In genomic region chr19:41399525-41399924, GRCh38 we compare ENCODE assay signal across 1 cellular context.
TF ChIP-seq lines count a peak whose summit lies in the region.

No MANE protein-coding gene starts in this region.

TF ChIP-seq in GM23338, 12 proteins besides CTCF, POLR2A, EP300 and RAD21:
- TF ChIP-seq JUNB (IDR thresholded peaks at IDR 0.05; ENCODE audit: unreplicated experiment): no peak
- no peak for TF ChIP-seq EZH2 (IDR thresholded peaks at IDR 0.05; ENCODE audit: low read depth, unreplicated experiment)
- TF ChIP-seq, protein P1, sequence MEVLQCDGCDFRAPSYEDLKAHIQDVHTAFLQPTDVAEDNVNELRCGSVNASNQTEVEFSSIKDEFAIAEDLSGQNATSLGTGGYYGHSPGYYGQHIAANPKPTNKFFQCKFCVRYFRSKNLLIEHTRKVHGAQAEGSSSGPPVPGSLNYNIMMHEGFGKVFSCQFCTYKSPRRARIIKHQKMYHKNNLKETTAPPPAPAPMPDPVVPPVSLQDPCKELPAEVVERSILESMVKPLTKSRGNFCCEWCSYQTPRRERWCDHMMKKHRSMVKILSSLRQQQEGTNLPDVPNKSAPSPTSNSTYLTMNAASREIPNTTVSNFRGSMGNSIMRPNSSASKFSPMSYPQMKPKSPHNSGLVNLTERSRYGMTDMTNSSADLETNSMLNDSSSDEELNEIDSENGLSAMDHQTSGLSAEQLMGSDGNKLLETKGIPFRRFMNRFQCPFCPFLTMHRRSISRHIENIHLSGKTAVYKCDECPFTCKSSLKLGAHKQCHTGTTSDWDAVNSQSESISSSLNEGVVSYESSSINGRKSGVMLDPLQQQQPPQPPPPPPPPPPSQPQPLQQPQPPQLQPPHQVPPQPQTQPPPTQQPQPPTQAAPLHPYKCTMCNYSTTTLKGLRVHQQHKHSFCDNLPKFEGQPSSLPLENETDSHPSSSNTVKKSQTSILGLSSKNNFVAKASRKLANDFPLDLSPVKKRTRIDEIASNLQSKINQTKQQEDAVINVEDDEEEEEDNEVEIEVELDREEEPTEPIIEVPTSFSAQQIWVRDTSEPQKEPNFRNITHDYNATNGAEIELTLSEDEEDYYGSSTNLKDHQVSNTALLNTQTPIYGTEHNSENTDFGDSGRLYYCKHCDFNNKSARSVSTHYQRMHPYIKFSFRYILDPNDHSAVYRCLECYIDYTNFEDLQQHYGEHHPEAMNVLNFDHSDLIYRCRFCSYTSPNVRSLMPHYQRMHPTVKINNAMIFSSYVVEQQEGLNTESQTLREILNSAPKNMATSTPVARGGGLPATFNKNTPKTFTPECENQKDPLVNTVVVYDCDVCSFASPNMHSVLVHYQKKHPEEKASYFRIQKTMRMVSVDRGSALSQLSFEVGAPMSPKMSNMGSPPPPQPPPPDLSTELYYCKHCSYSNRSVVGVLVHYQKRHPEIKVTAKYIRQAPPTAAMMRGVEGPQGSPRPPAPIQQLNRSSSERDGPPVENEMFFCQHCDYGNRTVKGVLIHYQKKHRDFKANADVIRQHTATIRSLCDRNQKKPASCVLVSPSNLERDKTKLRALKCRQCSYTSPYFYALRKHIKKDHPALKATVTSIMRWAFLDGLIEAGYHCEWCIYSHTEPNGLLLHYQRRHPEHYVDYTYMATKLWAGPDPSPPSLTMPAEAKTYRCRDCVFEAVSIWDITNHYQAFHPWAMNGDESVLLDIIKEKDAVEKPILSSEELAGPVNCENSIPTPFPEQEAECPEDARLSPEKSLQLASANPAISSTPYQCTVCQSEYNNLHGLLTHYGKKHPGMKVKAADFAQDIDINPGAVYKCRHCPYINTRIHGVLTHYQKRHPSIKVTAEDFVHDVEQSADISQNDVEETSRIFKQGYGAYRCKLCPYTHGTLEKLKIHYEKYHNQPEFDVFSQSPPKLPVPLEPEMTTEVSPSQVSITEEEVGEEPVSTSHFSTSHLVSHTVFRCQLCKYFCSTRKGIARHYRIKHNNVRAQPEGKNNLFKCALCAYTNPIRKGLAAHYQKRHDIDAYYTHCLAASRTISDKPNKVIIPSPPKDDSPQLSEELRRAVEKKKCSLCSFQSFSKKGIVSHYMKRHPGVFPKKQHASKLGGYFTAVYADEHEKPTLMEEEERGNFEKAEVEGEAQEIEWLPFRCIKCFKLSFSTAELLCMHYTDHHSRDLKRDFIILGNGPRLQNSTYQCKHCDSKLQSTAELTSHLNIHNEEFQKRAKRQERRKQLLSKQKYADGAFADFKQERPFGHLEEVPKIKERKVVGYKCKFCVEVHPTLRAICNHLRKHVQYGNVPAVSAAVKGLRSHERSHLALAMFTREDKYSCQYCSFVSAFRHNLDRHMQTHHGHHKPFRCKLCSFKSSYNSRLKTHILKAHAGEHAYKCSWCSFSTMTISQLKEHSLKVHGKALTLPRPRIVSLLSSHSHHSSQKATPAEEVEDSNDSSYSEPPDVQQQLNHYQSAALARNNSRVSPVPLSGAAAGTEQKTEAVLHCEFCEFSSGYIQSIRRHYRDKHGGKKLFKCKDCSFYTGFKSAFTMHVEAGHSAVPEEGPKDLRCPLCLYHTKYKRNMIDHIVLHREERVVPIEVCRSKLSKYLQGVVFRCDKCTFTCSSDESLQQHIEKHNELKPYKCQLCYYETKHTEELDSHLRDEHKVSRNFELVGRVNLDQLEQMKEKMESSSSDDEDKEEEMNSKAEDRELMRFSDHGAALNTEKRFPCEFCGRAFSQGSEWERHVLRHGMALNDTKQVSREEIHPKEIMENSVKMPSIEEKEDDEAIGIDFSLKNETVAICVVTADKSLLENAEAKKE (CRISPR knock-in tag; IDR thresholded peaks at IDR 0.05): no peak
- no peak for TF ChIP-seq STAT1 (IDR thresholded peaks at IDR 0.05; ENCODE audit: unreplicated experiment)
- no peak for TF ChIP-seq ZNF114 (CRISPR knock-in tag; IDR thresholded peaks at IDR 0.05)
- no peak for TF ChIP-seq ZNF331 (CRISPR knock-in tag; IDR thresholded peaks at IDR 0.05; ENCODE audit: low read depth)
- no peak for TF ChIP-seq POLR2AphosphoS5 (IDR thresholded peaks at IDR 0.05; ENCODE audit: low read depth)
- TF ChIP-seq, protein P2, sequence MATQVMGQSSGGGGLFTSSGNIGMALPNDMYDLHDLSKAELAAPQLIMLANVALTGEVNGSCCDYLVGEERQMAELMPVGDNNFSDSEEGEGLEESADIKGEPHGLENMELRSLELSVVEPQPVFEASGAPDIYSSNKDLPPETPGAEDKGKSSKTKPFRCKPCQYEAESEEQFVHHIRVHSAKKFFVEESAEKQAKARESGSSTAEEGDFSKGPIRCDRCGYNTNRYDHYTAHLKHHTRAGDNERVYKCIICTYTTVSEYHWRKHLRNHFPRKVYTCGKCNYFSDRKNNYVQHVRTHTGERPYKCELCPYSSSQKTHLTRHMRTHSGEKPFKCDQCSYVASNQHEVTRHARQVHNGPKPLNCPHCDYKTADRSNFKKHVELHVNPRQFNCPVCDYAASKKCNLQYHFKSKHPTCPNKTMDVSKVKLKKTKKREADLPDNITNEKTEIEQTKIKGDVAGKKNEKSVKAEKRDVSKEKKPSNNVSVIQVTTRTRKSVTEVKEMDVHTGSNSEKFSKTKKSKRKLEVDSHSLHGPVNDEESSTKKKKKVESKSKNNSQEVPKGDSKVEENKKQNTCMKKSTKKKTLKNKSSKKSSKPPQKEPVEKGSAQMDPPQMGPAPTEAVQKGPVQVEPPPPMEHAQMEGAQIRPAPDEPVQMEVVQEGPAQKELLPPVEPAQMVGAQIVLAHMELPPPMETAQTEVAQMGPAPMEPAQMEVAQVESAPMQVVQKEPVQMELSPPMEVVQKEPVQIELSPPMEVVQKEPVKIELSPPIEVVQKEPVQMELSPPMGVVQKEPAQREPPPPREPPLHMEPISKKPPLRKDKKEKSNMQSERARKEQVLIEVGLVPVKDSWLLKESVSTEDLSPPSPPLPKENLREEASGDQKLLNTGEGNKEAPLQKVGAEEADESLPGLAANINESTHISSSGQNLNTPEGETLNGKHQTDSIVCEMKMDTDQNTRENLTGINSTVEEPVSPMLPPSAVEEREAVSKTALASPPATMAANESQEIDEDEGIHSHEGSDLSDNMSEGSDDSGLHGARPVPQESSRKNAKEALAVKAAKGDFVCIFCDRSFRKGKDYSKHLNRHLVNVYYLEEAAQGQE (IDR thresholded peaks at IDR 0.05; ENCODE audit: unreplicated experiment): no peak
- no peak for TF ChIP-seq CREB1 (CRISPR knock-in tag; IDR thresholded peaks at IDR 0.05; ENCODE audit: low read depth)
- TF ChIP-seq EZH2phosphoT487 (IDR thresholded peaks at IDR 0.05; ENCODE audit: unreplicated experiment): no peak
